In genomic region chr10:112631501-112632410, GRCh38 we compare ENCODE assay signal across 1 cellular context.
TF ChIP-seq lines count a peak whose summit lies in the region.

No MANE protein-coding gene starts in this region.

TF ChIP-seq in HepG2, 621 proteins besides CTCF, POLR2A, EP300 and RAD21 (continued from another document and continues in another):
- TF ChIP-seq ZNF512B (CRISPR knock-in tag; IDR thresholded peaks at IDR 0.05; ENCODE audit: borderline replicate concordance) (no peak), ZBTB4 (CRISPR knock-in tag; IDR thresholded peaks at IDR 0.05; ENCODE audit: borderline replicate concordance) (no peak), NCOA5 (CRISPR knock-in tag; IDR thresholded peaks at IDR 0.05) (no peak), ZNF142 (CRISPR knock-in tag; IDR thresholded peaks at IDR 0.05) (no peak), MIXL1 (CRISPR knock-in tag; IDR thresholded peaks at IDR 0.05) (peak; percentile 91), ATF2 (CRISPR knock-in tag; IDR thresholded peaks at IDR 0.05) (peak; percentile 71; the same call in 1 of the 2 replicates), ZNF850 (CRISPR knock-in tag; conservative IDR thresholded peaks at IDR 0.05) (no peak), SRSF1 (optimal IDR thresholded peaks at IDR 0.05; ENCODE audit: low read depth, low read length) (no peak), MBNL3 (CRISPR knock-in tag; conservative IDR thresholded peaks at IDR 0.05) (no peak), ZNF407 (CRISPR knock-in tag; IDR thresholded peaks at IDR 0.05; ENCODE audit: not compliant biosample characterization) (no peak), ZNF24 (IDR thresholded peaks at IDR 0.05) (no peak), GATAD2A (CRISPR knock-in tag; IDR thresholded peaks at IDR 0.05) (peak; percentile 99), GTF3A (CRISPR knock-in tag; conservative IDR thresholded peaks at IDR 0.05) (no peak), ZNF546 (CRISPR knock-in tag; conservative IDR thresholded peaks at IDR 0.05) (no peak), GPBP1L1 (CRISPR knock-in tag; IDR thresholded peaks at IDR 0.05) (no peak), JDP2 (CRISPR knock-in tag; IDR thresholded peaks at IDR 0.05; ENCODE audit: borderline replicate concordance) (no peak), NONO (IDR thresholded peaks at IDR 0.05) (no peak), NONO (CRISPR knock-in tag; conservative IDR thresholded peaks at IDR 0.05) (peak; percentile 60; the same call in 1 of the 2 replicates), ISL2 (CRISPR knock-in tag; IDR thresholded peaks at IDR 0.05) (peak; percentile 89), EEA1 (CRISPR knock-in tag; IDR thresholded peaks at IDR 0.05; ENCODE audit: borderline replicate concordance) (no peak), ZNF10 (CRISPR knock-in tag; IDR thresholded peaks at IDR 0.05; ENCODE audit: borderline replicate concordance, low read depth) (no peak), TBX3 (IDR thresholded peaks at IDR 0.05; ENCODE audit: borderline replicate concordance) (no peak; the same call in 1 of the 2 replicates), HNF1B (CRISPR knock-in tag; IDR thresholded peaks at IDR 0.05) (peak; percentile 77), ETV6 (CRISPR knock-in tag; conservative IDR thresholded peaks at IDR 0.05) (no peak), XBP1 (CRISPR knock-in tag; IDR thresholded peaks at IDR 0.05) (no peak), SAP130 (CRISPR knock-in tag; IDR thresholded peaks at IDR 0.05; ENCODE audit: low read depth) (peak; percentile 78), ZNF614 (CRISPR knock-in tag; IDR thresholded peaks at IDR 0.05; ENCODE audit: borderline replicate concordance) (peak; percentile 81), ATF4 (CRISPR knock-in tag; IDR thresholded peaks at IDR 0.05) (peak in 1 of 2 experiments; percentile 93; a peak in 2 of 4 replicates), PRPF4 (IDR thresholded peaks at IDR 0.05; ENCODE audit: low read depth, low read length, poor library complexity, severe bottlenecking) (no peak), ZNF549 (CRISPR knock-in tag; IDR thresholded peaks at IDR 0.05) (no peak)
